ENCODE assay signal across 23 cellular contexts in genomic region chr6:80439721-80440488, GRCh38.
DNase-seq lines count a peak whose midpoint lies in the region; ATAC-seq and TF ChIP-seq lines count a peak whose summit lies in the region.
"Had no signal": no experiment of that assay in that cellular context is flagged by ENCODE, and none has a peak within 500 bp of the region (broad histone marks: within the 10 kb centered on the region; RNA-seq: fewer than 3 reads in every experiment).

No MANE protein-coding gene starts in this region.

- DNase-seq in HT1080 (ENCODE audit: low read depth) (peak; percentile 5), kidney tubule cell (ENCODE audit: low spot score) (peak; percentile 56), Caco-2 (no peak), NCI-H524 treated with DMSO at 0.1 percent for 48 hours (lab: John Stamatoyannopoulos, UW) (no peak), NCI-H345 (lab: John Stamatoyannopoulos, UW) (no peak), left lobe of liver (ENCODE audit: low spot score) (no peak)
- DNase-seq: DMS53, dorsolateral prefrontal cortex, head of caudate nucleus, lower lobe of right lung, NCI-H146, NCI-H2227 treated with DMSO at 0.1 percent for 48 hours, T-helper 9 cell had no signal

- H3K4me1 Mint-ChIP-seq in brain, result peaks cover 39% of the 10 kb centered on the region
- no peaks in the 10 kb centered on the region for H3K4me1 Mint-ChIP-seq in Caco-2 (ENCODE audit: low read depth, unreplicated experiment)

- H3K27me3 ChIP-seq in ACC112 (ENCODE audit: insufficient read depth, low read length) (no peaks in the 10 kb centered on the region), Caco-2 (replicated peaks; ENCODE audit: control insufficient read depth, insufficient read depth, low read length) (no peaks in the 10 kb centered on the region)
- H3K27me3 ChIP-seq: cardiac muscle cell, dorsolateral prefrontal cortex, esophagus muscularis mucosa had no signal

- TF ChIP-seq CTCF in brain (conservative IDR thresholded peaks at IDR 0.05) (no peak), Caco-2 (IDR thresholded peaks at IDR 0.05; ENCODE audit: insufficient read depth in 1 of 2, low read depth in 1 of 2, low read length in 1 of 2, severe bottlenecking in 1 of 2, unreplicated experiment in 1 of 2) (no peak)

- H3K27me3 Mint-ChIP-seq in brain (no peaks in the 10 kb centered on the region), Caco-2 (ENCODE audit: insufficient read depth, unreplicated experiment) (no peaks in the 10 kb centered on the region)

- H3K27ac Mint-ChIP-seq in brain (peak overlapping the region in 3 of 5 experiments; percentile 21 to 57 (median 49)), Caco-2 (ENCODE audit: unreplicated experiment) (no peak overlapping the region)
- H3K27ac Mint-ChIP-seq: activated T-helper 1 cell treated with anti-CD3 and anti-CD28 coated beads, Interleukin-12 subunit alpha, Interleukin-12 subunit beta, Interleukin-2, Interleukin-4 antibody, amounts not matched to agents 30 ng/mL and 10 ng/mL and 1 ng/mL, durations not matched to agents 14 hours and 24 hours and 36 hours had no signal

- CTCF ChIA-PET in Caco-2 (lab: Charles Lee), result no interaction called here

- no TSS peak for BruUV-seq in Caco-2 (replicated peaks; lab: Mats Ljungman, UMichigan)

- H3K36me3 ChIP-seq in ACC112 (ENCODE audit: insufficient read depth, low read length), result no peaks in the 10 kb centered on the region
- no peaks in the 10 kb centered on the region for H3K36me3 ChIP-seq in Caco-2 (ENCODE audit: control insufficient read depth, insufficient read depth, low read length)
- H3K36me3 ChIP-seq: cardiac muscle cell, esophagus muscularis mucosa, lower lobe of right lung, thoracic aorta had no signal

- no peak for ATAC-seq in left lobe of liver
- ATAC-seq: activated CD4-positive, CD25-positive, alpha-beta regulatory T cell treated with anti-CD3 and anti-CD28 coated beads, Interleukin-2, amount 50 U/mL, for 24 hours; HepG2; lower lobe of right lung had no signal

- H3K4me3 Mint-ChIP-seq in brain, result peak overlapping the region in 1 of 5 experiments; percentile 49
- H3K4me3 Mint-ChIP-seq in Caco-2 (ENCODE audit: unreplicated experiment), result no peak overlapping the region
- H3K4me3 Mint-ChIP-seq: activated T-helper 1 cell treated with anti-CD3 and anti-CD28 coated beads, Interleukin-12 subunit alpha, Interleukin-12 subunit beta, Interleukin-2, Interleukin-4 antibody, amounts not matched to agents 30 ng/mL and 10 ng/mL and 1 ng/mL, durations not matched to agents 14 hours and 24 hours and 36 hours had no signal

- POLR2A ChIA-PET in Caco-2 (lab: Charles Lee), result no interaction called here

- H3K36me3 Mint-ChIP-seq in brain (no peaks in the 10 kb centered on the region), Caco-2 (ENCODE audit: insufficient read depth, unreplicated experiment) (no peaks in the 10 kb centered on the region)

- intact Hi-C loops in Caco-2 (cut with micrococcal nuclease; ENCODE audit: unreplicated experiment), result no loop called here

- no peaks in the 10 kb centered on the region for H3K79me2 ChIP-seq in ACC112 (ENCODE audit: control insufficient read depth, insufficient read depth, low read length, unreplicated experiment)
- H3K79me2 ChIP-seq: parathyroid adenoma had no signal

- H3K4me1 ChIP-seq in ACC112 (ENCODE audit: control insufficient read depth, insufficient read depth, low read length, unreplicated experiment) (peaks cover 36% of the 10 kb centered on the region), Caco-2 (peaks cover 9% of the 10 kb centered on the region)
- H3K4me1 ChIP-seq: esophagus muscularis mucosa, lower lobe of right lung, parathyroid adenoma had no signal

- H3K4me3 ChIP-seq in ACC112 (ENCODE audit: low read depth, low read length) (no peak overlapping the region), Caco-2 (ENCODE audit: low read depth, low read length) (no peak overlapping the region)
- H3K4me3 ChIP-seq: cardiac muscle cell, dorsolateral prefrontal cortex, esophagus muscularis mucosa, lower lobe of right lung, thoracic aorta had no signal

- no peaks in the 10 kb centered on the region for H3K9me3 ChIP-seq in Caco-2
- H3K9me3 ChIP-seq: esophagus muscularis mucosa, lower lobe of right lung, thoracic aorta had no signal

- peak overlapping the region; percentile 63; the same call in 1 of the 2 replicates for H3K27ac ChIP-seq in ACC112 (ENCODE audit: low read depth, low read length)
- H3K27ac ChIP-seq: C4-2B, cardiac muscle cell, dorsolateral prefrontal cortex, esophagus muscularis mucosa, lower lobe of right lung, parathyroid adenoma, thoracic aorta had no signal

- peaks cover 0 to 5% (median 0%) of the 10 kb centered on the region in 5 experiments for H3K9me3 Mint-ChIP-seq in brain
- no peaks in the 10 kb centered on the region for H3K9me3 Mint-ChIP-seq in Caco-2 (ENCODE audit: unreplicated experiment)
- H3K9me3 Mint-ChIP-seq: activated T-helper 1 cell treated with anti-CD3 and anti-CD28 coated beads, Interleukin-12 subunit alpha, Interleukin-12 subunit beta, Interleukin-2, Interleukin-4 antibody, amounts not matched to agents 30 ng/mL and 10 ng/mL and 1 ng/mL, durations not matched to agents 14 hours and 24 hours and 36 hours had no signal

- peak overlapping the region; percentile 7 for H2AFZ ChIP-seq in ACC112 (ENCODE audit: low read length, unreplicated experiment)
- H2AFZ ChIP-seq: parathyroid adenoma had no signal

Comparison
In these comparisons a context has a peak if more than half of its experiments do, and no peak if none do; other contexts are left out.
1. DNase-seq: peak in HT1080 (single experiment) and kidney tubule cell (single experiment); none in Caco-2 (0 of 2), NCI-H524 treated with DMSO at 0.1 percent for 48 hours (single experiment), NCI-H345 (single experiment) and left lobe of liver (single experiment).